10 cellular contexts compared by ENCODE assay signal in genomic region chr19:18432275-18433038, GRCh38. TPM values are rescaled to one million over a fixed set of nuclear protein-coding genes. Genes with fewer than 3 reads are reported as not detected.
DNase-seq lines count a peak whose midpoint lies in the region; ATAC-seq and TF ChIP-seq lines count a peak whose summit lies in the region.
"Had no signal": no experiment of that assay in that cellular context is flagged by ENCODE, and none has a peak within 500 bp of the region (broad histone marks: within the 10 kb centered on the region; RNA-seq: fewer than 3 reads in every experiment).

No MANE protein-coding gene starts in this region.

- ATAC-seq in IMR-90 (ENCODE audit: low read depth) (no peak), HG02623 (IDR thresholded peaks at IDR 0.05; ENCODE audit: unreplicated experiment) (no peak), GM21390 (IDR thresholded peaks at IDR 0.05; ENCODE audit: unreplicated experiment) (no peak)

- no TSS peak for BruUV-seq in IMR-90 (replicated peaks; lab: Mats Ljungman, UMichigan)

- CTCF ChIA-PET in IMR-90 (lab: Yijun Ruan, JAX), result no interaction called here

- H2BK20ac ChIP-seq in IMR-90 (ENCODE audit: low read depth, low read length), result no peak overlapping the region

- intact Hi-C loops in IMR-90 (cut with micrococcal nuclease), result no loop called here

- peaks cover 7 to 44% of the 10 kb centered on the region in 2 experiments; a peak in 2 of 4 replicates for H3K79me1 ChIP-seq in IMR-90 (ENCODE audit: low read depth in 1 of 2, low read length in 2 of 2)

- no peak overlapping the region for H4K8ac ChIP-seq in IMR-90 (ENCODE audit: low read depth in 2 of 2, low read length in 2 of 2)

- H3K36me3 Mint-ChIP-seq in nephron (ENCODE audit: low read depth), result no peaks in the 10 kb centered on the region

- no peak for TF ChIP-seq CTCF in AG10803 (conservative IDR thresholded peaks at IDR 0.05; ENCODE audit: low read length)
- TF ChIP-seq CTCF in IMR-90 (conservative IDR thresholded peaks at IDR 0.05; ENCODE audit: low read depth, low read length), result no peak
- TF ChIP-seq CTCF in choroid plexus epithelial cell (conservative IDR thresholded peaks at IDR 0.05; ENCODE audit: low read depth, low read length), result no peak
- no peak for TF ChIP-seq CTCF in nephron (IDR thresholded peaks at IDR 0.05; ENCODE audit: unreplicated experiment in 3 of 3)

- no peaks in the 10 kb centered on the region for H3K27me3 ChIP-seq in IMR-90 (ENCODE audit: control insufficient read depth, insufficient read depth, low read length)
- H3K27me3 ChIP-seq: suprapubic skin had no signal

- no peak overlapping the region for H2BK15ac ChIP-seq in IMR-90 (ENCODE audit: low read depth, low read length)

- H3K4me3 ChIP-seq in AG10803 (ENCODE audit: low read length), result no peak overlapping the region; the same call in 1 of the 2 replicates
- H3K4me3 ChIP-seq in IMR-90 (ENCODE audit: insufficient read depth, low read depth, low read length), result no peak overlapping the region
- peak overlapping the region; percentile 54 for H3K4me3 ChIP-seq in choroid plexus epithelial cell (ENCODE audit: low read depth, low read length)

- H3K23ac ChIP-seq in IMR-90 (ENCODE audit: low read depth, low read length), result no peak overlapping the region

- H3K9me1 ChIP-seq in IMR-90 (ENCODE audit: insufficient read depth, low read length), result peaks cover 3% of the 10 kb centered on the region; the same call in 1 of the 2 replicates

- peak overlapping the region; percentile 71 to 80 (median 77) for H3K4me3 Mint-ChIP-seq in nephron

- H3K14ac ChIP-seq in IMR-90 (replicated peaks; ENCODE audit: low read depth, low read length), result no peak overlapping the region

- dilution Hi-C loops in IMR-90 (cut with HindIII; ENCODE audit: low sequenced_read_pairs, unreplicated experiment), result no loop called here

- peaks cover 15% of the 10 kb centered on the region for H3K4me1 ChIP-seq in IMR-90 (ENCODE audit: control insufficient read depth, insufficient read depth, low read length)

- no peak for TF ChIP-seq POLR2A in IMR-90 (IDR thresholded peaks at IDR 0.05; ENCODE audit: low read depth, low read length)

- DNase-seq in AG10803 (ENCODE audit: low read depth), result peak; percentile 52
- no peak for DNase-seq in IMR-90
- DNase-seq in choroid plexus epithelial cell (ENCODE audit: low read depth), result no peak
- no peak for DNase-seq in GM19240 (ENCODE audit: insufficient read length, low spot score)
- no peak for DNase-seq in AG08396 (ENCODE audit: low spot score)
- DNase-seq: NCI-H146 had no signal

- in situ Hi-C loops in IMR-90 (cut with MboI; ENCODE audit: low sequenced_read_pairs), result no loop called here

- H3K56ac ChIP-seq in IMR-90 (ENCODE audit: extremely low read depth, insufficient read depth, low read length), result no peak overlapping the region

- no peak overlapping the region for H3K4ac ChIP-seq in IMR-90 (ENCODE audit: low read depth, low read length)

- POLR2A ChIA-PET in IMR-90 (lab: Charles Lee; ENCODE audit: unreplicated experiment), result no interaction called here

- peaks cover 13% of the 10 kb centered on the region; the same call in 1 of the 2 replicates for H3K36me3 ChIP-seq in IMR-90 (ENCODE audit: control insufficient read depth, insufficient read depth, low read length)
- H3K36me3 ChIP-seq: suprapubic skin had no signal

- H2AK5ac ChIP-seq in IMR-90 (ENCODE audit: low read depth, low read length), result peak overlapping the region; percentile 50; the same call in 1 of the 2 replicates

- no peaks in the 10 kb centered on the region for H3K9me3 ChIP-seq in IMR-90 (ENCODE audit: control insufficient read depth, insufficient read depth, low read length)
- H3K9me3 ChIP-seq: suprapubic skin had no signal

- peaks cover 23% of the 10 kb centered on the region for H4K20me1 ChIP-seq in IMR-90 (ENCODE audit: insufficient read depth, low read length)

- no peak overlapping the region for H4K91ac ChIP-seq in IMR-90 (ENCODE audit: insufficient read depth, low read depth, low read length)

- peak overlapping the region; percentile 85 for H2AK9ac ChIP-seq in IMR-90 (replicated peaks; ENCODE audit: low read depth, low read length, poor library complexity)

- no peak overlapping the region for H3K18ac ChIP-seq in IMR-90 (ENCODE audit: low read depth, low read length)

- H3K9me3 Mint-ChIP-seq in nephron, result no peaks in the 10 kb centered on the region

- WGBS in IMR-90 (ENCODE audit: extremely low coverage in 2 of 2, insufficient read length in 1 of 2), 2 experiments, result 80% methylated on average over 2 of the region's 16 CpGs; no CpG with 5 or more reads in 1 of the 2 experiments

- H2BK120ac ChIP-seq in IMR-90 (ENCODE audit: low read depth, low read length), result no peak overlapping the region

- H3K27me3 Mint-ChIP-seq in nephron (ENCODE audit: low read depth), result no peaks in the 10 kb centered on the region

- no peak overlapping the region for H2AFZ ChIP-seq in IMR-90 (replicated peaks; ENCODE audit: low read length, poor library complexity)

- no peak overlapping the region for H3K4me2 ChIP-seq in IMR-90 (ENCODE audit: low read depth, low read length)

- TF ChIP-seq RAD21 in IMR-90 (IDR thresholded peaks at IDR 0.05; ENCODE audit: low read length), result no peak

- no peak overlapping the region for H2BK5ac ChIP-seq in IMR-90 (ENCODE audit: low read depth, low read length, poor library complexity, severe bottlenecking)

- no peak overlapping the region for H4K5ac ChIP-seq in IMR-90 (ENCODE audit: low read depth, low read length)

- peaks cover 25% of the 10 kb centered on the region for H3K4me1 Mint-ChIP-seq in nephron

- H3K27ac ChIP-seq in IMR-90 (ENCODE audit: insufficient read depth, low read length), result no peak overlapping the region
- H3K27ac ChIP-seq: suprapubic skin had no signal

- no peak overlapping the region for H3K9ac ChIP-seq in IMR-90 (ENCODE audit: low read depth, low read length)

- peak overlapping the region; percentile 72 to 79 (median 77) for H3K27ac Mint-ChIP-seq in nephron

TF ChIP-seq in IMR-90, 13 proteins besides CTCF, POLR2A, EP300 and RAD21:
- TF ChIP-seq MXI1 (IDR thresholded peaks at IDR 0.05; ENCODE audit: borderline replicate concordance, low read depth, low read length) (no peak), RFX5 (IDR thresholded peaks at IDR 0.05; ENCODE audit: low read depth, low read length) (no peak), FOS (IDR thresholded peaks at IDR 0.05; ENCODE audit: low read depth, low read length) (no peak), CHD1 (IDR thresholded peaks at IDR 0.05; ENCODE audit: low read depth, low read length) (no peak), SMC3 (IDR thresholded peaks at IDR 0.05; ENCODE audit: low read depth, low read length) (no peak), USF2 (IDR thresholded peaks at IDR 0.05; ENCODE audit: low read depth, low read length) (no peak), MAFK (IDR thresholded peaks at IDR 0.05; ENCODE audit: low read depth, low read length) (no peak), CEBPB (IDR thresholded peaks at IDR 0.05; ENCODE audit: low read depth, low read length) (no peak), RCOR1 (IDR thresholded peaks at IDR 0.05; ENCODE audit: insufficient replicate concordance, low read length) (no peak), ELK1 (IDR thresholded peaks at IDR 0.05; ENCODE audit: borderline replicate concordance, low read depth, low read length) (no peak), BHLHE40 (IDR thresholded peaks at IDR 0.05; ENCODE audit: low read depth, low read length) (no peak), MAZ (IDR thresholded peaks at IDR 0.05; ENCODE audit: borderline replicate concordance, low read depth, low read length) (no peak), NFE2L2 (IDR thresholded peaks at IDR 0.05; ENCODE audit: low read depth, low read length) (no peak)

RNA-seq across cellular contexts. Expression of gene ISYNA1, which starts 5.5 kb away (rescaled TPM):
- 3.4 and 3.9 TPM in 2 replicates for total RNA-seq in IMR-90 (2012; rRNA removed)
- 24.7 and 29.4 TPM in 2 replicates for polyA plus RNA-seq in IMR-90 (2012; rRNA removed)
- polyA plus RNA-seq in IMR-90 (2012; cell fraction: cytosol; rRNA removed), result 12.2 and 29.5 TPM in 2 replicates
- 118 and 248 TPM in 2 replicates for polyA plus RNA-seq in IMR-90 (2012; cell fraction: nucleus; rRNA removed; ENCODE audit: low replicate concordance)

RNA-seq across cellular contexts. Expression of gene SSBP4, which starts 13.3 kb away (rescaled TPM):
- 13.3 and 14.9 TPM in 2 replicates for total RNA-seq in IMR-90 (2012; rRNA removed)
- polyA plus RNA-seq in IMR-90 (2012; rRNA removed), result 39.7 and 48.1 TPM in 2 replicates
- polyA plus RNA-seq in IMR-90 (2012; cell fraction: cytosol; rRNA removed), result 36.0 and 75.3 TPM in 2 replicates
- 110 and 323 TPM in 2 replicates for polyA plus RNA-seq in IMR-90 (2012; cell fraction: nucleus; rRNA removed; ENCODE audit: low replicate concordance)

RNA-seq across cellular contexts. Expression of gene LRRC25, which starts 35.0 kb away (rescaled TPM):
- not detected in 2 replicates for total RNA-seq in IMR-90 (2012; rRNA removed)
- 0.03 TPM in 1 of 2 replicates, not detected in the other for polyA plus RNA-seq in IMR-90 (2012; rRNA removed)
- 0.08 and 0.09 TPM in 2 replicates for polyA plus RNA-seq in IMR-90 (2012; cell fraction: cytosol; rRNA removed)
- polyA plus RNA-seq in IMR-90 (2012; cell fraction: nucleus; rRNA removed; ENCODE audit: low replicate concordance), result 0.08 TPM in 1 of 2 replicates, not detected in the other

RNA-seq across cellular contexts. Expression of gene GDF15, which starts 46.5 kb away (rescaled TPM):
- total RNA-seq in IMR-90 (2012; rRNA removed), result 5.6 and 10.3 TPM in 2 replicates
- polyA plus RNA-seq in IMR-90 (2012; rRNA removed), result 43.5 and 49.8 TPM in 2 replicates
- 84.3 and 176 TPM in 2 replicates for polyA plus RNA-seq in IMR-90 (2012; cell fraction: cytosol; rRNA removed)
- 56.9 and 109 TPM in 2 replicates for polyA plus RNA-seq in IMR-90 (2012; cell fraction: nucleus; rRNA removed; ENCODE audit: low replicate concordance)
